Comparison of ENCODE assay signal across 8 cellular contexts in genomic region chr7:2688409-2689342, GRCh38. TPM values are rescaled to one million over a fixed set of nuclear protein-coding genes. Genes with fewer than 3 reads are reported as not detected.
DNase-seq lines count a peak whose midpoint lies in the region; ATAC-seq and TF ChIP-seq lines count a peak whose summit lies in the region.

No MANE protein-coding gene starts in this region.

- H3K36me3 ChIP-seq in mesodermal cell (ENCODE audit: control insufficient read depth, insufficient read depth, low read length) (no peaks in the 10 kb centered on the region), left lung (no peaks in the 10 kb centered on the region)

- H3K27me3 ChIP-seq in left lung = peaks cover 23 to 66% of the 10 kb centered on the region in 2 donors

- WGBS in mesodermal cell (ENCODE audit: insufficient coverage in 2 of 2), 2 experiments = 21 to 26% methylated on average over 43 to 54 of the region's 62 CpGs

- CTCF ChIA-PET in AG04449 (lab: Yijun Ruan, JAX) = interaction anchor here (1.2 to 1.7 kb wide), 5 partner anchors 21 to 144 kb away, joined by 3 to 6 read pairs (median 4); no protein-coding TSS in a partner anchor

- DNase-seq in AG04449 (ENCODE audit: low read depth, low spot score) (no peak), amygdala (lab: John Stamatoyannopoulos, UW) (peak in 31 of 56 donors; percentile 16 to 74 (median 37)), SW 1271 (lab: John Stamatoyannopoulos, UW) (no peak), left lung (no peak)
- DNase-seq in stimulated activated naive CD4-positive, alpha-beta T cell (lab: John Stamatoyannopoulos, UW) = no peak

- H3K4me3 ChIP-seq in AG04449 (ENCODE audit: low read depth, low read length) = peak overlapping the region; percentile 34
- H3K4me3 ChIP-seq in mesodermal cell (ENCODE audit: extremely low read depth, insufficient read depth, low read length, poor library complexity, severe bottlenecking) = peak overlapping the region; percentile 14
- no peak overlapping the region for H3K4me3 ChIP-seq in left lung

- H3K9me3 ChIP-seq in mesodermal cell (ENCODE audit: control insufficient read depth, low read length) (no peaks in the 10 kb centered on the region), left lung (no peaks in the 10 kb centered on the region)

- POLR2A ChIA-PET in AG04449 (lab: Yijun Ruan, JAX) = no interaction called here

- TF ChIP-seq CTCF in AG04449 (IDR thresholded peaks at IDR 0.05; ENCODE audit: insufficient read depth, low read length, missing control alignments) (no peak), left lung (IDR thresholded peaks at IDR 0.05) (no peak)

- ATAC-seq in GM18907 (IDR thresholded peaks at IDR 0.05; ENCODE audit: unreplicated experiment) (peak; percentile 77), HG03064 (IDR thresholded peaks at IDR 0.05; ENCODE audit: low read depth, unreplicated experiment) (peak; percentile 78), left lung (no peak)

- intact Hi-C loops in left lung (cut with DNase I) = loop anchor here in 1 of 2 donors (10.0 kb wide), 2 partner anchors 124 to 234 kb away; no protein-coding TSS in a partner anchor

- H3K27ac ChIP-seq in mesodermal cell (ENCODE audit: low read depth, low read length, severe bottlenecking) (no peak overlapping the region), left lung (no peak overlapping the region)

- H3K4me1 ChIP-seq in mesodermal cell (ENCODE audit: control insufficient read depth, insufficient read depth, low read length, poor library complexity, severe bottlenecking) = peaks cover 10% of the 10 kb centered on the region
- H3K4me1 ChIP-seq in left lung = peaks cover 3 to 22% of the 10 kb centered on the region in 2 donors

RNA-seq across cellular contexts. Expression of gene AMZ1, which starts 0.7 kb away (rescaled TPM):
- polyA plus RNA-seq in mesodermal cell (2013, experiment 1 of 2) = 0.22 TPM
- not detected for polyA plus RNA-seq in mesodermal cell (2013, experiment 2 of 2)
- total RNA-seq in left lung = 1 to 10 TPM in 1 of 2 donors, under 1 TPM in 1; 0.13 to 1.3 TPM

RNA-seq across cellular contexts. Expression of gene TTYH3, which starts 56.9 kb away (rescaled TPM):
- 158 TPM for polyA plus RNA-seq in mesodermal cell (2013, experiment 1 of 2)
- polyA plus RNA-seq in mesodermal cell (2013, experiment 2 of 2) = 128 TPM
- 100 to 1,000 TPM in 1 of 2 donors, 10 to 100 TPM in 1; 82.9 to 105 TPM for total RNA-seq in left lung

Comparison
In these comparisons a context has a peak if more than half of its experiments do, and no peak if none do; other contexts are left out.
1. DNase-seq: peak in amygdala (31 of 56); none in AG04449 (single experiment), SW 1271 (0 of 2), left lung (0 of 2) and stimulated activated naive CD4-positive, alpha-beta T cell (0 of 6).
2. H3K4me3 ChIP-seq: peak in AG04449 (single experiment) and mesodermal cell (single experiment); none in left lung (0 of 2).